15 cellular contexts compared by ENCODE assay signal in genomic region chr5:43700591-43700990, GRCh38.
DNase-seq lines count a peak whose midpoint lies in the region; ATAC-seq, FAIRE-seq and TF ChIP-seq lines count a peak whose summit lies in the region.
"Had no signal": no experiment of that assay in that cellular context is flagged by ENCODE, and none has a peak within 500 bp of the region (broad histone marks: within the 10 kb centered on the region; RNA-seq: fewer than 3 reads in every experiment).

No MANE protein-coding gene starts in this region.

- no peaks in the 10 kb centered on the region for H3K27me3 Mint-ChIP-seq in mesothelial cell of epicardium (ENCODE audit: low read depth)
- H3K27me3 Mint-ChIP-seq: B cell had no signal

- intact Hi-C loops in right lobe of liver (cut with DNase I) (no loop called here), HepG2 (cut with micrococcal nuclease; ENCODE audit: unreplicated experiment) (no loop called here), K562 (cut with micrococcal nuclease) (no loop called here)

- H3K27ac ChIP-seq in right lobe of liver (peak overlapping the region in 2 of 3 donors; percentile 2 to 88), HepG2 (ENCODE audit: extremely low read length, insufficient read depth, low read length) (no peak overlapping the region), K562 (ENCODE audit: extremely low read depth, low read depth, low read length) (no peak overlapping the region)
- H3K27ac ChIP-seq: BLaER1 treated with 17β-estradiol and CSF1 and Interleukin-3, amounts not matched to agents 10 nM and 100 nM; GM23248 had no signal

- H3K4me1 Mint-ChIP-seq in mesothelial cell of epicardium, result no peaks in the 10 kb centered on the region
- H3K4me1 Mint-ChIP-seq: B cell had no signal

- peaks cover 24% of the 10 kb centered on the region for H3K36me3 Mint-ChIP-seq in mesothelial cell of epicardium

- H3K79me2 ChIP-seq in HepG2 (ENCODE audit: insufficient read depth, low read length) (no peaks in the 10 kb centered on the region), K562 (ENCODE audit: control insufficient read depth, insufficient read depth, low read length) (no peaks in the 10 kb centered on the region)

- peaks cover 5% of the 10 kb centered on the region for H3K9me3 Mint-ChIP-seq in mesothelial cell of epicardium

- CTCF ChIA-PET in HepG2 (lab: Yijun Ruan, JAX; ENCODE audit: low intra/inter-chr PET ratio, low total read pairs), result no interaction called here
- CTCF ChIA-PET in K562 (lab: Yijun Ruan, JAX; ENCODE audit: low intra/inter-chr PET ratio), result no interaction called here

- TF ChIP-seq POLR2A in right lobe of liver (IDR thresholded peaks at IDR 0.05) (no peak), HepG2 (IDR thresholded peaks at IDR 0.05; ENCODE audit: insufficient read depth in 1 of 2, low read depth in 2 of 2, low read length in 2 of 2) (no peak), K562 (conservative IDR thresholded peaks at IDR 0.05) (no peak)

- H4K20me1 ChIP-seq in HepG2 (ENCODE audit: insufficient read depth, low read length), result no peaks in the 10 kb centered on the region
- H4K20me1 ChIP-seq in K562 (replicated peaks; ENCODE audit: control insufficient read depth, insufficient read depth, low read length), result no peaks in the 10 kb centered on the region
- H4K20me1 ChIP-seq: BLaER1 treated with 17β-estradiol and CSF1 and Interleukin-3, amounts not matched to agents 10 nM and 100 nM had no signal

- TF ChIP-seq EP300 in HepG2 (IDR thresholded peaks at IDR 0.05; ENCODE audit: low read depth in 2 of 2, low read length in 2 of 2), result no peak
- no peak for TF ChIP-seq EP300 in HepG2 (CRISPR knock-in tag; IDR thresholded peaks at IDR 0.05; ENCODE audit: borderline replicate concordance)
- no peak for TF ChIP-seq EP300 in K562 (IDR thresholded peaks at IDR 0.05; ENCODE audit: low read length)

- TF ChIP-seq RAD21 in HepG2 (CRISPR knock-in tag; IDR thresholded peaks at IDR 0.05) (no peak), K562 (CRISPR knock-in tag; conservative IDR thresholded peaks at IDR 0.05 in 1 of 2, IDR thresholded peaks at IDR 0.05 in 1 of 2) (no peak)

- H3K4me1 ChIP-seq in right lobe of liver (peaks cover 0 to 34% (median 4%) of the 10 kb centered on the region in 4 donors), HepG2 (ENCODE audit: insufficient read depth, low read length) (no peaks in the 10 kb centered on the region), K562 (replicated peaks in 1 of 2; ENCODE audit: control insufficient read depth in 2 of 2, insufficient read depth in 2 of 2, low read length in 2 of 2) (no peaks in the 10 kb centered on the region)
- H3K4me1 ChIP-seq: BLaER1 treated with 17β-estradiol and CSF1 and Interleukin-3, amounts not matched to agents 10 nM and 100 nM; HAP-1 had no signal

- BruUV-seq in HepG2 (replicated peaks; lab: Mats Ljungman, UMichigan) (no TSS peak), K562 (replicated peaks; lab: Mats Ljungman, UMichigan) (no TSS peak)

- H3K4me3 ChIP-seq in right lobe of liver (peak overlapping the region in 2 of 3 donors; percentile 8 to 35), HepG2 (replicated peaks in 1 of 3; ENCODE audit: insufficient read depth in 1 of 3, low read depth in 2 of 3, low read length in 3 of 3) (no peak overlapping the region), K562 (no peak overlapping the region)
- H3K4me3 ChIP-seq: BLaER1 treated with 17β-estradiol and CSF1 and Interleukin-3, amounts not matched to agents 10 nM and 100 nM; GM23248; HAP-1 had no signal

- no peak overlapping the region for H2AFZ ChIP-seq in HepG2 (ENCODE audit: low read length)
- no peak overlapping the region for H2AFZ ChIP-seq in K562 (ENCODE audit: low read depth, low read length)
- H2AFZ ChIP-seq: GM23248 had no signal

- WGBS in right lobe of liver (ENCODE audit: insufficient coverage, low coverage, low lambda C conversion rate, missing lambda C conversion rate), result 47% methylated on average over 2 of the region's 2 CpGs
- WGBS in HepG2 (ENCODE audit: low lambda C conversion rate), result 97% methylated on average over 2 of the region's 2 CpGs
- 88% methylated on average over 2 of the region's 2 CpGs for WGBS in K562 (ENCODE audit: insufficient coverage, low coverage, missing lambda C conversion rate)

- ATAC-seq in right lobe of liver, result peak; percentile 33 to 66 (median 52)
- no peak for ATAC-seq in HepG2
- ATAC-seq in K562, result no peak
- ATAC-seq: CD8-positive, alpha-beta T cell had no signal

- peaks cover 0 to 22% (median 8%) of the 10 kb centered on the region in 4 donors for H3K36me3 ChIP-seq in right lobe of liver
- peaks cover 0 to 2% of the 10 kb centered on the region in 2 experiments; a peak in 1 of 5 replicates for H3K36me3 ChIP-seq in HepG2 (replicated peaks in 1 of 2; ENCODE audit: control insufficient read depth in 1 of 2, insufficient read depth in 2 of 2, low read length in 2 of 2)
- peaks cover 25% of the 10 kb centered on the region; the same call in 2 of the 3 replicates for H3K36me3 ChIP-seq in K562 (ENCODE audit: control insufficient read depth, insufficient read depth, low read length)

- in situ Hi-C loops in HepG2 (cut with HindIII; ENCODE audit: extremely low pct_ligation_motif_present, low pct_unique_long_range_greater_than_20kb) (no loop called here), K562 (cut with MboI) (no loop called here)

- TF ChIP-seq CTCF in right lobe of liver (IDR thresholded peaks at IDR 0.05) (no peak), HepG2 (CRISPR knock-in tag; IDR thresholded peaks at IDR 0.05) (no peak), K562 (IDR thresholded peaks at IDR 0.05 in 2 of 3, conservative IDR thresholded peaks at IDR 0.05 in 1 of 3; ENCODE audit: insufficient read depth in 2 of 3, low read depth in 1 of 3, low read length in 3 of 3) (no peak), mesothelial cell of epicardium (IDR thresholded peaks at IDR 0.05; ENCODE audit: unreplicated experiment) (no peak)

- POLR2A ChIA-PET in HepG2 (lab: Yijun Ruan, JAX), result no interaction called here
- POLR2A ChIA-PET in K562 (lab: Yijun Ruan, JAX), result interaction anchor here (1.5 kb wide), 1 partner anchor 16 kb away, joined by 3 read pairs; no protein-coding TSS in a partner anchor

- H3K9me1 ChIP-seq in K562 (ENCODE audit: control insufficient read depth, insufficient read depth, low read length), result no peaks in the 10 kb centered on the region

- DNase-seq in right lobe of liver, result no peak
- no peak for DNase-seq in HepG2 (ENCODE audit: low spot score)
- DNase-seq in K562 (ENCODE audit: extremely low read depth in 1 of 4, low spot score in 3 of 4), result no peak
- DNase-seq in mesothelial cell of epicardium (ENCODE audit: low spot score in 2 of 2, unreplicated experiment in 2 of 2), result no peak
- no peak for DNase-seq in activated gamma-delta T cell (lab: John Stamatoyannopoulos, UW)
- no peak for DNase-seq in mucosa of gallbladder (ENCODE audit: low spot score)
- DNase-seq: Calu3; CD8-positive, alpha-beta T cell; DMS79 treated with DMSO at 0.1 percent for 48 hours; GF-D8; GM23248 had no signal

- H3K27ac Mint-ChIP-seq in mesothelial cell of epicardium, result peak overlapping the region; percentile 6
- H3K27ac Mint-ChIP-seq: B cell had no signal

- H3K27me3 ChIP-seq in right lobe of liver (no peaks in the 10 kb centered on the region), HepG2 (ENCODE audit: control insufficient read depth in 1 of 2, insufficient read depth in 2 of 2, low read length in 2 of 2) (no peaks in the 10 kb centered on the region), K562 (ENCODE audit: control insufficient read depth in 2 of 2, insufficient read depth in 2 of 2, low read length in 2 of 2) (no peaks in the 10 kb centered on the region)
- H3K27me3 ChIP-seq: BLaER1 treated with 17β-estradiol and CSF1 and Interleukin-3, amounts not matched to agents 10 nM and 100 nM had no signal

- H3K9me3 ChIP-seq in right lobe of liver, result no peaks in the 10 kb centered on the region
- peaks cover 12% of the 10 kb centered on the region for H3K9me3 ChIP-seq in HepG2 (ENCODE audit: low read length)
- no peaks in the 10 kb centered on the region for H3K9me3 ChIP-seq in K562 (replicated peaks; ENCODE audit: control insufficient read depth, insufficient read depth, low read depth, low read length)
- H3K9me3 ChIP-seq: HAP-1 had no signal

- FAIRE-seq in HepG2 (lab: Jason Lieb, UNC) (no peak), K562 (lab: Jason Lieb, UNC) (peak; percentile 35)
- FAIRE-seq: GM19239 had no signal

- H3K4me2 ChIP-seq in HepG2 (ENCODE audit: low read depth, low read length) (no peak overlapping the region), K562 (ENCODE audit: insufficient read depth, low read length) (no peak overlapping the region)
- H3K4me2 ChIP-seq: BLaER1 treated with 17β-estradiol and CSF1 and Interleukin-3, amounts not matched to agents 10 nM and 100 nM had no signal

- H3K9ac ChIP-seq in HepG2 (ENCODE audit: insufficient read depth, low read depth, low read length) (no peak overlapping the region), K562 (ENCODE audit: insufficient read depth in 1 of 2, low read depth in 2 of 2, low read length in 2 of 2) (no peak overlapping the region)
- H3K9ac ChIP-seq: BLaER1 treated with 17β-estradiol and CSF1 and Interleukin-3, amounts not matched to agents 10 nM and 100 nM; GM23248 had no signal

- H3K4me3 Mint-ChIP-seq in mesothelial cell of epicardium, result no peak overlapping the region
- H3K4me3 Mint-ChIP-seq: B cell; CD8-positive, alpha-beta T cell had no signal

TF ChIP-seq in HepG2, 621 proteins besides CTCF, POLR2A, EP300 and RAD21 (continues in another document):
- TF ChIP-seq ZNF563 (CRISPR knock-in tag; IDR thresholded peaks at IDR 0.05), result no peak
- no peak for TF ChIP-seq TRIM24 (CRISPR knock-in tag; IDR thresholded peaks at IDR 0.05)
- TF ChIP-seq SNAI1 (CRISPR knock-in tag; IDR thresholded peaks at IDR 0.05; ENCODE audit: borderline replicate concordance), result no peak
- no peak for TF ChIP-seq SRSF9 (IDR thresholded peaks at IDR 0.05; ENCODE audit: borderline replicate concordance, insufficient read depth, low read depth, low read length, poor library complexity, severe bottlenecking)
- TF ChIP-seq SIX1 (CRISPR knock-in tag; IDR thresholded peaks at IDR 0.05; ENCODE audit: borderline replicate concordance), result no peak
- no peak for TF ChIP-seq EED (CRISPR knock-in tag; IDR thresholded peaks at IDR 0.05)
- TF ChIP-seq ZNF143 (CRISPR knock-in tag; IDR thresholded peaks at IDR 0.05), result no peak
- no peak for TF ChIP-seq ARHGAP35 (CRISPR knock-in tag; IDR thresholded peaks at IDR 0.05; ENCODE audit: borderline replicate concordance)

TF ChIP-seq in K562, 482 proteins besides CTCF, POLR2A, EP300 and RAD21:
- TF ChIP-seq MAX (CRISPR knock-in tag; IDR thresholded peaks at IDR 0.05) (no peak), ELF4 (CRISPR knock-in tag; IDR thresholded peaks at IDR 0.05) (no peak), HNRNPH1 (optimal IDR thresholded peaks at IDR 0.05; ENCODE audit: low read depth, low read length) (no peak), CXXC5 (CRISPR knock-in tag; IDR thresholded peaks at IDR 0.05) (no peak), ZBED1 (IDR thresholded peaks at IDR 0.05) (no peak), TCF7L2 (IDR thresholded peaks at IDR 0.05; ENCODE audit: low read depth, low read length) (no peak), NONO (IDR thresholded peaks at IDR 0.05; ENCODE audit: low read depth in 2 of 2, low read length in 1 of 2) (no peak)

Comparison
In these comparisons a context has a peak if more than half of its experiments do, and no peak if none do; other contexts are left out.
1. ATAC-seq: peak in right lobe of liver (4 of 4); none in HepG2 (single experiment) and K562 (single experiment).
2. H3K27ac ChIP-seq: peak in right lobe of liver (2 of 3); none in HepG2 (single experiment) and K562 (single experiment).
3. H3K4me3 ChIP-seq: peak in right lobe of liver (2 of 3); none in HepG2 (0 of 3) and K562 (single experiment).